ENCODE assay signal across 7 cellular contexts in genomic region chr5:6379246-6379645, GRCh38. TPM values are rescaled to one million over a fixed set of nuclear protein-coding genes. Genes with fewer than 3 reads are reported as not detected.
DNase-seq lines count a peak whose midpoint lies in the region; ATAC-seq and TF ChIP-seq lines count a peak whose summit lies in the region.

No MANE protein-coding gene starts in this region.

- H3K4me3 ChIP-seq in HAP-1 (peak overlapping the region; percentile 91), PC-9 (peak overlapping the region; percentile 93; the same call in 1 of the 2 replicates), gastrocnemius medialis (peak overlapping the region in 3 of 4 donors; percentile 85 to 97 (median 89)), Peyer's patch (peak overlapping the region in 2 of 4 donors; percentile 83 to 97)

- ATAC-seq in gastrocnemius medialis (no peak), omental fat pad (ENCODE audit: low FRiP score) (no peak)

- CTCF ChIA-PET in PC-9 (lab: Charles Lee): no interaction called here

- H3K36me3 Mint-ChIP-seq in endothelial cell (ENCODE audit: low read depth, unreplicated experiment): peaks cover 14% of the 10 kb centered on the region

- H3K4me2 ChIP-seq in PC-9: peak overlapping the region; percentile 98

- TF ChIP-seq CTCF in PC-9 (conservative IDR thresholded peaks at IDR 0.05): no peak
- no peak for TF ChIP-seq CTCF in endothelial cell (IDR thresholded peaks at IDR 0.05; ENCODE audit: unreplicated experiment)
- TF ChIP-seq CTCF in gastrocnemius medialis (IDR thresholded peaks at IDR 0.05 in 4 of 5, conservative IDR thresholded peaks at IDR 0.05 in 1 of 5): no peak
- no peak for TF ChIP-seq CTCF in Peyer's patch (IDR thresholded peaks at IDR 0.05)
- no peak for TF ChIP-seq CTCF in omental fat pad (IDR thresholded peaks at IDR 0.05)

- peak overlapping the region; percentile 98 for H3K27ac Mint-ChIP-seq in endothelial cell (ENCODE audit: unreplicated experiment)

- H3K27me3 Mint-ChIP-seq in endothelial cell (ENCODE audit: unreplicated experiment): peaks cover 9% of the 10 kb centered on the region

- BruUV-seq in PC-9 (replicated peaks; lab: Mats Ljungman, UMichigan): no TSS peak

- peaks cover 34% of the 10 kb centered on the region for H4K20me1 ChIP-seq in PC-9 (ENCODE audit: insufficient read depth)

- H3K9me3 Mint-ChIP-seq in endothelial cell (ENCODE audit: unreplicated experiment): no peaks in the 10 kb centered on the region

- H3K9me2 ChIP-seq in PC-9 (ENCODE audit: insufficient read depth): 0 out of 2 replicates have a peak, but pooled peaks cover 3% of the 10 kb centered on the region

- H3F3A ChIP-seq in PC-9 (ENCODE audit: insufficient read depth, low read depth): peaks cover 5% of the 10 kb centered on the region; the same call in 1 of the 2 replicates

- H3K9me3 ChIP-seq in HAP-1 (no peaks in the 10 kb centered on the region), PC-9 (ENCODE audit: insufficient read depth, low read depth) (no peaks in the 10 kb centered on the region), gastrocnemius medialis (no peaks in the 10 kb centered on the region), Peyer's patch (no peaks in the 10 kb centered on the region)

- H3K27ac ChIP-seq in PC-9: no peak overlapping the region
- peak overlapping the region in 3 of 4 donors; percentile 78 to 92 (median 91) for H3K27ac ChIP-seq in gastrocnemius medialis
- H3K27ac ChIP-seq in Peyer's patch: peak overlapping the region in 2 of 4 donors; percentile 86

- peaks cover 41% of the 10 kb centered on the region for H3K79me2 ChIP-seq in PC-9 (ENCODE audit: low read depth)

- H3K36me3 ChIP-seq in HAP-1 (replicated peaks) (peaks cover 27% of the 10 kb centered on the region), PC-9 (ENCODE audit: low read depth) (peaks cover 27% of the 10 kb centered on the region), gastrocnemius medialis (peaks cover 0 to 29% of the 10 kb centered on the region in 2 donors), Peyer's patch (peaks cover 0 to 25% (median 0%) of the 10 kb centered on the region in 3 donors)

- intact Hi-C loops in PC-9 (cut with micrococcal nuclease; ENCODE audit: unreplicated experiment): loop anchor here (2.0 to 5.0 kb wide), 3 partner anchors 334 to 957 kb away; partner anchors contain the start of genes ICE1 and TENT4A
- intact Hi-C loops in gastrocnemius medialis (cut with DNase I; ENCODE audit: low total_unique reads): loop anchor here (2.0 to 10.0 kb wide), 5 partner anchors 44 to 887 kb away; partner anchors contain the start of genes TENT4A and UBE2QL1

- no peaks in the 10 kb centered on the region; the same call in 1 of the 2 replicates for H3K27me3 ChIP-seq in HAP-1 (ENCODE audit: low read depth)
- 0 out of 2 replicates have a peak, but pooled peaks cover 4% of the 10 kb centered on the region for H3K27me3 ChIP-seq in PC-9 (ENCODE audit: insufficient read depth, low read depth)
- no peaks in the 10 kb centered on the region for H3K27me3 ChIP-seq in gastrocnemius medialis
- no peaks in the 10 kb centered on the region for H3K27me3 ChIP-seq in Peyer's patch

- POLR2A ChIA-PET in PC-9 (lab: Charles Lee; ENCODE audit: unreplicated experiment): no interaction called here

- H3K4me1 ChIP-seq in HAP-1: peaks cover 5% of the 10 kb centered on the region
- H3K4me1 ChIP-seq in PC-9 (replicated peaks; ENCODE audit: insufficient read depth): peaks cover 22% of the 10 kb centered on the region
- peaks cover 17% of the 10 kb centered on the region in 2 donors for H3K4me1 ChIP-seq in gastrocnemius medialis
- peaks cover 0 to 22% (median 4%) of the 10 kb centered on the region in 4 donors for H3K4me1 ChIP-seq in Peyer's patch

- peak overlapping the region; percentile 97 for H2AFZ ChIP-seq in PC-9

- no peak for DNase-seq in HAP-1 (ENCODE audit: low spot score in 2 of 2)
- no peak for DNase-seq in PC-9
- no peak for DNase-seq in endothelial cell (ENCODE audit: low spot score)
- no peak for DNase-seq in gastrocnemius medialis
- no peak for DNase-seq in NCI-H524 (lab: John Stamatoyannopoulos, UW)
- DNase-seq in Peyer's patch: no peak
- DNase-seq in omental fat pad (ENCODE audit: low spot score): no peak

- in situ Hi-C loops in HAP-1 (cut with MboI; ENCODE audit: low sequenced_read_pairs) (loop anchor here (10.0 kb wide), 1 partner anchor 366 kb away; no protein-coding TSS in a partner anchor), gastrocnemius medialis (cut with MboI; ENCODE audit: low sequenced_read_pairs in 4 of 4) (no loop called here)

- peak overlapping the region; percentile 98 for H3K4me3 Mint-ChIP-seq in endothelial cell (ENCODE audit: unreplicated experiment)

- TF ChIP-seq POLR2A in gastrocnemius medialis (IDR thresholded peaks at IDR 0.05) (no peak), Peyer's patch (IDR thresholded peaks at IDR 0.05) (no peak)

- H3K4me1 Mint-ChIP-seq in endothelial cell (ENCODE audit: unreplicated experiment): peaks cover 30% of the 10 kb centered on the region

RNA-seq across cellular contexts. Expression of gene MED10, which starts 0.9 kb away (rescaled TPM):
- 81.8 and 82.0 TPM in 2 replicates for total RNA-seq in PC-9 (2021)
- total RNA-seq in endothelial cell (ENCODE audit: unreplicated experiment): 53.0 TPM
- 10 to 100 TPM; 15.9 to 37.5 (median 32.2) TPM for total RNA-seq in gastrocnemius medialis
- total RNA-seq in Peyer's patch: 10 to 100 TPM; 20.8 to 42.9 (median 26.5) TPM
- total RNA-seq in omental fat pad: 10 to 100 TPM; 22.8 to 36.1 (median 27.8) TPM
